ENCODE assay signal across 1 cellular context in the genomic region with DNA sequence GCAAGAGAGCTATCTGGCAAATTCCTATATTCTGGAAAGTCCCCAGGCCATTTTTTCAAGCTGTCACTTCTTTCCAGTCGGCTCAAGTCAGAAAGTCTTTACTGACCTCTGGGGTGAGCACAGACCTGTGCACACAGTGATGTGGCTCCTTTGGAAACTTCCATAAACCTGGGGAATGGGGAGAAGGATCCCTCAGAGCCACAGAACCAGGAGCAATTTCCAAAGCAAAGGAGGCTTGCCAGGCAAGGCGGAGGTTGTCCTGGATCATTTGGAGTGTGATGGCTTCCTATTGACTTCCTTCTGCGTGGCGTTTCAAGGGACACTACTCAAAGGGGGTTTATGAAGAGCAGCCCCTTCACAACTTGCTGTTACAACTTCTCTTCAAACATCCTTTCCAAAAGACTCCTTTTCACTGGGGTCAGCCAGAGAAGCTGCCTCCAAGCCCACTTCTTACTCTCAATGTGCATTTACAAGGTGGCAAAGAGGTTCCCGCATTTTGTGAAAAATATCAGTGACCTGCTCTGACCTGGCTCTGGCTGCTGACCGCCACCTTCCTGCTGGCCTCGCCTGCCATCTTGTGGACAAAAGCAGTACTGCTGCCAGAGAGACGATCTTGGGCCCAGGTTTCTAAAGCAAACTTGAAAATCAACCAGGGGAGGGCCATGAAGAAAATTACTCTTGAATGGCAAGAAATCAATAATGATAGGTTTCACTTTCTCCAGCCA.
A peak's percentile ranks its signal among the peaks of the same experiment; 100 is the strongest.
TF ChIP-seq lines count a peak whose summit lies in the region.

No MANE protein-coding gene starts in this region.

TF ChIP-seq in HepG2, 621 proteins besides CTCF, POLR2A, EP300 and RAD21 (continued from another document and continues in another):
- TF ChIP-seq, protein P1, sequence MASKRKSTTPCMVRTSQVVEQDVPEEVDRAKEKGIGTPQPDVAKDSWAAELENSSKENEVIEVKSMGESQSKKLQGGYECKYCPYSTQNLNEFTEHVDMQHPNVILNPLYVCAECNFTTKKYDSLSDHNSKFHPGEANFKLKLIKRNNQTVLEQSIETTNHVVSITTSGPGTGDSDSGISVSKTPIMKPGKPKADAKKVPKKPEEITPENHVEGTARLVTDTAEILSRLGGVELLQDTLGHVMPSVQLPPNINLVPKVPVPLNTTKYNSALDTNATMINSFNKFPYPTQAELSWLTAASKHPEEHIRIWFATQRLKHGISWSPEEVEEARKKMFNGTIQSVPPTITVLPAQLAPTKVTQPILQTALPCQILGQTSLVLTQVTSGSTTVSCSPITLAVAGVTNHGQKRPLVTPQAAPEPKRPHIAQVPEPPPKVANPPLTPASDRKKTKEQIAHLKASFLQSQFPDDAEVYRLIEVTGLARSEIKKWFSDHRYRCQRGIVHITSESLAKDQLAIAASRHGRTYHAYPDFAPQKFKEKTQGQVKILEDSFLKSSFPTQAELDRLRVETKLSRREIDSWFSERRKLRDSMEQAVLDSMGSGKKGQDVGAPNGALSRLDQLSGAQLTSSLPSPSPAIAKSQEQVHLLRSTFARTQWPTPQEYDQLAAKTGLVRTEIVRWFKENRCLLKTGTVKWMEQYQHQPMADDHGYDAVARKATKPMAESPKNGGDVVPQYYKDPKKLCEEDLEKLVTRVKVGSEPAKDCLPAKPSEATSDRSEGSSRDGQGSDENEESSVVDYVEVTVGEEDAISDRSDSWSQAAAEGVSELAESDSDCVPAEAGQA (IDR thresholded peaks at IDR 0.05; ENCODE audit: low read depth): 0 out of 2 replicates have a peak, but pooled peaks have one; percentile 13
- TF ChIP-seq, protein P1 (CRISPR knock-in tag; IDR thresholded peaks at IDR 0.05; ENCODE audit: borderline replicate concordance): no peak
- TF ChIP-seq, protein P2, sequence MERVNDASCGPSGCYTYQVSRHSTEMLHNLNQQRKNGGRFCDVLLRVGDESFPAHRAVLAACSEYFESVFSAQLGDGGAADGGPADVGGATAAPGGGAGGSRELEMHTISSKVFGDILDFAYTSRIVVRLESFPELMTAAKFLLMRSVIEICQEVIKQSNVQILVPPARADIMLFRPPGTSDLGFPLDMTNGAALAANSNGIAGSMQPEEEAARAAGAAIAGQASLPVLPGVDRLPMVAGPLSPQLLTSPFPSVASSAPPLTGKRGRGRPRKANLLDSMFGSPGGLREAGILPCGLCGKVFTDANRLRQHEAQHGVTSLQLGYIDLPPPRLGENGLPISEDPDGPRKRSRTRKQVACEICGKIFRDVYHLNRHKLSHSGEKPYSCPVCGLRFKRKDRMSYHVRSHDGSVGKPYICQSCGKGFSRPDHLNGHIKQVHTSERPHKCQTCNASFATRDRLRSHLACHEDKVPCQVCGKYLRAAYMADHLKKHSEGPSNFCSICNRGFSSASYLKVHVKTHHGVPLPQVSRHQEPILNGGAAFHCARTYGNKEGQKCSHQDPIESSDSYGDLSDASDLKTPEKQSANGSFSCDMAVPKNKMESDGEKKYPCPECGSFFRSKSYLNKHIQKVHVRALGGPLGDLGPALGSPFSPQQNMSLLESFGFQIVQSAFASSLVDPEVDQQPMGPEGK (CRISPR knock-in tag; IDR thresholded peaks at IDR 0.05): no peak; the same call in 1 of the 2 replicates
- TF ChIP-seq ZNF589 (CRISPR knock-in tag; conservative IDR thresholded peaks at IDR 0.05) (no peak), ZBTB20 (CRISPR knock-in tag; IDR thresholded peaks at IDR 0.05; ENCODE audit: borderline replicate concordance, low read depth) (no peak), ATM (IDR thresholded peaks at IDR 0.05; ENCODE audit: borderline replicate concordance) (no peak), ZNF329 (CRISPR knock-in tag; IDR thresholded peaks at IDR 0.05; ENCODE audit: low read depth) (no peak), RARG (CRISPR knock-in tag; IDR thresholded peaks at IDR 0.05; ENCODE audit: low read depth) (no peak), ZNF709 (CRISPR knock-in tag; IDR thresholded peaks at IDR 0.05) (no peak), ZKSCAN8 (CRISPR knock-in tag; IDR thresholded peaks at IDR 0.05; ENCODE audit: borderline replicate concordance) (no peak), ELF4 (CRISPR knock-in tag; IDR thresholded peaks at IDR 0.05; ENCODE audit: borderline replicate concordance) (peak; percentile 73; the same call in 1 of the 2 replicates), MED13 (CRISPR knock-in tag; IDR thresholded peaks at IDR 0.05) (no peak), ZFP1 (CRISPR knock-in tag; IDR thresholded peaks at IDR 0.05) (0 out of 2 replicates have a peak, but pooled peaks have one; percentile 18), MTA1 (CRISPR knock-in tag; IDR thresholded peaks at IDR 0.05; ENCODE audit: borderline replicate concordance) (no peak), NFKBIZ (CRISPR knock-in tag; IDR thresholded peaks at IDR 0.05) (no peak), SIN3A (IDR thresholded peaks at IDR 0.05; ENCODE audit: borderline replicate concordance, low read depth, low read length) (no peak), TMF1 (CRISPR knock-in tag; IDR thresholded peaks at IDR 0.05; ENCODE audit: low read depth) (no peak), ZSCAN29 (CRISPR knock-in tag; conservative IDR thresholded peaks at IDR 0.05) (no peak), ZNF234 (CRISPR knock-in tag; conservative IDR thresholded peaks at IDR 0.05) (no peak), SYNCRIP (IDR thresholded peaks at IDR 0.05; ENCODE audit: insufficient read depth, low read depth, low read length) (no peak), LCORL (IDR thresholded peaks at IDR 0.05) (no peak), LCORL (CRISPR knock-in tag; IDR thresholded peaks at IDR 0.05) (no peak; the same call in 1 of the 2 replicates), ATRX (CRISPR knock-in tag; IDR thresholded peaks at IDR 0.05; ENCODE audit: borderline replicate concordance) (no peak), ZIK1 (CRISPR knock-in tag; IDR thresholded peaks at IDR 0.05; ENCODE audit: borderline replicate concordance, low read depth) (no peak), NFIB (CRISPR knock-in tag; IDR thresholded peaks at IDR 0.05; ENCODE audit: borderline replicate concordance) (no peak), FOSL1 (CRISPR knock-in tag; IDR thresholded peaks at IDR 0.05; ENCODE audit: borderline replicate concordance) (no peak), KDM4B (CRISPR knock-in tag; IDR thresholded peaks at IDR 0.05) (no peak), ZNF224 (CRISPR knock-in tag; IDR thresholded peaks at IDR 0.05) (no peak), SRY (CRISPR knock-in tag; IDR thresholded peaks at IDR 0.05) (0 out of 2 replicates have a peak, but pooled peaks have one; percentile 26), BCL6 (CRISPR knock-in tag; IDR thresholded peaks at IDR 0.05) (no peak; the same call in 1 of the 2 replicates), U2AF2 (IDR thresholded peaks at IDR 0.05; ENCODE audit: low read depth, low read length) (no peak), SMC3 (IDR thresholded peaks at IDR 0.05; ENCODE audit: low read length) (peak; percentile 99), RBM22 (optimal IDR thresholded peaks at IDR 0.05; ENCODE audit: low read length) (no peak), ZNF570 (CRISPR knock-in tag; IDR thresholded peaks at IDR 0.05; ENCODE audit: borderline replicate concordance) (no peak), THAP11 (CRISPR knock-in tag; IDR thresholded peaks at IDR 0.05) (peak; percentile 58; the same call in 1 of the 2 replicates), CAMTA2 (CRISPR knock-in tag; IDR thresholded peaks at IDR 0.05; ENCODE audit: borderline replicate concordance) (no peak), MAFG (CRISPR knock-in tag; IDR thresholded peaks at IDR 0.05) (no peak), ZNF558 (CRISPR knock-in tag; IDR thresholded peaks at IDR 0.05; ENCODE audit: borderline replicate concordance) (no peak), NCOR1 (IDR thresholded peaks at IDR 0.05; ENCODE audit: borderline replicate concordance, low read length) (no peak), SMAD3 (CRISPR knock-in tag; IDR thresholded peaks at IDR 0.05) (peak; percentile 64; the same call in 1 of the 2 replicates)
- TF ChIP-seq, protein P3, sequence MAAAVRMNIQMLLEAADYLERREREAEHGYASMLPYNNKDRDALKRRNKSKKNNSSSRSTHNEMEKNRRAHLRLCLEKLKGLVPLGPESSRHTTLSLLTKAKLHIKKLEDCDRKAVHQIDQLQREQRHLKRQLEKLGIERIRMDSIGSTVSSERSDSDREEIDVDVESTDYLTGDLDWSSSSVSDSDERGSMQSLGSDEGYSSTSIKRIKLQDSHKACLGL (CRISPR knock-in tag; IDR thresholded peaks at IDR 0.05): no peak
- TF ChIP-seq, protein P4, sequence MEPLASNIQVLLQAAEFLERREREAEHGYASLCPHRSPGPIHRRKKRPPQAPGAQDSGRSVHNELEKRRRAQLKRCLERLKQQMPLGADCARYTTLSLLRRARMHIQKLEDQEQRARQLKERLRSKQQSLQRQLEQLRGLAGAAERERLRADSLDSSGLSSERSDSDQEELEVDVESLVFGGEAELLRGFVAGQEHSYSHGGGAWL (CRISPR knock-in tag; IDR thresholded peaks at IDR 0.05): no peak
- TF ChIP-seq, protein P5, sequence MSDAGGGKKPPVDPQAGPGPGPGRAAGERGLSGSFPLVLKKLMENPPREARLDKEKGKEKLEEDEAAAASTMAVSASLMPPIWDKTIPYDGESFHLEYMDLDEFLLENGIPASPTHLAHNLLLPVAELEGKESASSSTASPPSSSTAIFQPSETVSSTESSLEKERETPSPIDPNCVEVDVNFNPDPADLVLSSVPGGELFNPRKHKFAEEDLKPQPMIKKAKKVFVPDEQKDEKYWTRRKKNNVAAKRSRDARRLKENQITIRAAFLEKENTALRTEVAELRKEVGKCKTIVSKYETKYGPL (CRISPR knock-in tag; IDR thresholded peaks at IDR 0.05): no peak
- TF ChIP-seq, protein P6, sequence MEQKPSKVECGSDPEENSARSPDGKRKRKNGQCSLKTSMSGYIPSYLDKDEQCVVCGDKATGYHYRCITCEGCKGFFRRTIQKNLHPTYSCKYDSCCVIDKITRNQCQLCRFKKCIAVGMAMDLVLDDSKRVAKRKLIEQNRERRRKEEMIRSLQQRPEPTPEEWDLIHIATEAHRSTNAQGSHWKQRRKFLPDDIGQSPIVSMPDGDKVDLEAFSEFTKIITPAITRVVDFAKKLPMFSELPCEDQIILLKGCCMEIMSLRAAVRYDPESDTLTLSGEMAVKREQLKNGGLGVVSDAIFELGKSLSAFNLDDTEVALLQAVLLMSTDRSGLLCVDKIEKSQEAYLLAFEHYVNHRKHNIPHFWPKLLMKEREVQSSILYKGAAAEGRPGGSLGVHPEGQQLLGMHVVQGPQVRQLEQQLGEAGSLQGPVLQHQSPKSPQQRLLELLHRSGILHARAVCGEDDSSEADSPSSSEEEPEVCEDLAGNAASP (CRISPR knock-in tag; IDR thresholded peaks at IDR 0.05; ENCODE audit: borderline replicate concordance): peak; percentile 100
- TF ChIP-seq, protein P7, sequence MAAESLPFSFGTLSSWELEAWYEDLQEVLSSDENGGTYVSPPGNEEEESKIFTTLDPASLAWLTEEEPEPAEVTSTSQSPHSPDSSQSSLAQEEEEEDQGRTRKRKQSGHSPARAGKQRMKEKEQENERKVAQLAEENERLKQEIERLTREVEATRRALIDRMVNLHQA (CRISPR knock-in tag; IDR thresholded peaks at IDR 0.05): no peak
- TF ChIP-seq, protein P8, sequence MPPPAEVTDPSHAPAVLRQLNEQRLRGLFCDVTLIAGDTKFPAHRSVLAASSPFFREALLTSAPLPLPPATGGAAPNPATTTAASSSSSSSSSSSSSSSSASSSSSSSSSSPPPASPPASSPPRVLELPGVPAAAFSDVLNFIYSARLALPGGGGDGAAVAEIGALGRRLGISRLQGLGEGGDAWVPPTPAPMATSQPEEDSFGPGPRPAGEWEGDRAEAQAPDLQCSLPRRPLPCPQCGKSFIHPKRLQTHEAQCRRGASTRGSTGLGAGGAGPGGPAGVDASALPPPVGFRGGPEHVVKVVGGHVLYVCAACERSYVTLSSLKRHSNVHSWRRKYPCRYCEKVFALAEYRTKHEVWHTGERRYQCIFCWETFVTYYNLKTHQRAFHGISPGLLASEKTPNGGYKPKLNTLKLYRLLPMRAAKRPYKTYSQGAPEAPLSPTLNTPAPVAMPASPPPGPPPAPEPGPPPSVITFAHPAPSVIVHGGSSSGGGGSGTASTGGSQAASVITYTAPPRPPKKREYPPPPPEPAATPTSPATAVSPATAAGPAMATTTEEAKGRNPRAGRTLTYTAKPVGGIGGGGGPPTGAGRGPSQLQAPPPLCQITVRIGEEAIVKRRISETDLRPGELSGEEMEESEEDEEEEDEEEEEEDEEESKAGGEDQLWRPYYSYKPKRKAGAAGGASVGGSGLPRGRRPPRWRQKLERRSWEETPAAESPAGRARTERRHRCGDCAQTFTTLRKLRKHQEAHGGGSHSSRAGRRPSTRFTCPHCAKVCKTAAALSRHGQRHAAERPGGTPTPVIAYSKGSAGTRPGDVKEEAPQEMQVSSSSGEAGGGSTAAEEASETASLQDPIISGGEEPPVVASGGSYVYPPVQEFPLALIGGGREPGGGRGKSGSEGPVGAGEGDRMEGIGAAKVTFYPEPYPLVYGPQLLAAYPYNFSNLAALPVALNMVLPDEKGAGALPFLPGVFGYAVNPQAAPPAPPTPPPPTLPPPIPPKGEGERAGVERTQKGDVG (CRISPR knock-in tag; IDR thresholded peaks at IDR 0.05; ENCODE audit: borderline replicate concordance): peak; percentile 74; the same call in 1 of the 2 replicates
- TF ChIP-seq, protein P9, sequence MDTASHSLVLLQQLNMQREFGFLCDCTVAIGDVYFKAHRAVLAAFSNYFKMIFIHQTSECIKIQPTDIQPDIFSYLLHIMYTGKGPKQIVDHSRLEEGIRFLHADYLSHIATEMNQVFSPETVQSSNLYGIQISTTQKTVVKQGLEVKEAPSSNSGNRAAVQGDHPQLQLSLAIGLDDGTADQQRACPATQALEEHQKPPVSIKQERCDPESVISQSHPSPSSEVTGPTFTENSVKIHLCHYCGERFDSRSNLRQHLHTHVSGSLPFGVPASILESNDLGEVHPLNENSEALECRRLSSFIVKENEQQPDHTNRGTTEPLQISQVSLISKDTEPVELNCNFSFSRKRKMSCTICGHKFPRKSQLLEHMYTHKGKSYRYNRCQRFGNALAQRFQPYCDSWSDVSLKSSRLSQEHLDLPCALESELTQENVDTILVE (CRISPR knock-in tag; IDR thresholded peaks at IDR 0.05): peak; percentile 80; the same call in 1 of the 2 replicates
- TF ChIP-seq, protein P10, sequence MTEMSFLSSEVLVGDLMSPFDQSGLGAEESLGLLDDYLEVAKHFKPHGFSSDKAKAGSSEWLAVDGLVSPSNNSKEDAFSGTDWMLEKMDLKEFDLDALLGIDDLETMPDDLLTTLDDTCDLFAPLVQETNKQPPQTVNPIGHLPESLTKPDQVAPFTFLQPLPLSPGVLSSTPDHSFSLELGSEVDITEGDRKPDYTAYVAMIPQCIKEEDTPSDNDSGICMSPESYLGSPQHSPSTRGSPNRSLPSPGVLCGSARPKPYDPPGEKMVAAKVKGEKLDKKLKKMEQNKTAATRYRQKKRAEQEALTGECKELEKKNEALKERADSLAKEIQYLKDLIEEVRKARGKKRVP (CRISPR knock-in tag; IDR thresholded peaks at IDR 0.05): no peak
